ENCODE assay signal across 16 cellular contexts in genomic region chr1:215556996-215557395, GRCh38. TPM values are rescaled to one million over a fixed set of nuclear protein-coding genes. Genes with fewer than 3 reads are reported as not detected.
DNase-seq lines count a peak whose midpoint lies in the region; ATAC-seq, FAIRE-seq and TF ChIP-seq lines count a peak whose summit lies in the region.
"Had no signal": no experiment of that assay in that cellular context is flagged by ENCODE, and none has a peak within 500 bp of the region (broad histone marks: within the 10 kb centered on the region; RNA-seq: fewer than 3 reads in every experiment).

No MANE protein-coding gene starts in this region.

- POLR2A ChIA-PET in HepG2 (lab: Yijun Ruan, JAX): interaction anchor here (2.2 kb wide), 1 partner anchor 11 kb away, joined by 39 read pairs; the partner anchor contains the start of gene KCTD3

- H2AFZ ChIP-seq in HepG2 (ENCODE audit: low read length): peak overlapping the region; percentile 80
- H2AFZ ChIP-seq: GM23248 had no signal

- H3K9me3 ChIP-seq in HepG2 (ENCODE audit: low read length) (peaks cover 10% of the 10 kb centered on the region), right lobe of liver (no peaks in the 10 kb centered on the region), SJCRH30 (replicated peaks) (peaks cover 3% of the 10 kb centered on the region; the same call in 1 of the 2 replicates)

- 47% methylated on average over 2 of the region's 2 CpGs for WGBS in HepG2 (ENCODE audit: low lambda C conversion rate)
- no CpG with 5 or more reads among the region's 2 CpGs for WGBS in right lobe of liver (ENCODE audit: insufficient coverage, low coverage, low lambda C conversion rate, missing lambda C conversion rate)

- H3K9ac ChIP-seq in HepG2 (ENCODE audit: insufficient read depth, low read depth, low read length): peak overlapping the region; percentile 51; the same call in 1 of the 2 replicates
- H3K9ac ChIP-seq: BLaER1 treated with 17β-estradiol and CSF1 and Interleukin-3, amounts not matched to agents 10 nM and 100 nM; GM23248 had no signal

- TF ChIP-seq EP300 in HepG2 (IDR thresholded peaks at IDR 0.05; ENCODE audit: low read depth in 2 of 2, low read length in 2 of 2) (no peak), HepG2 (CRISPR knock-in tag; IDR thresholded peaks at IDR 0.05; ENCODE audit: borderline replicate concordance) (no peak)

- H4K20me1 ChIP-seq in HepG2 (ENCODE audit: insufficient read depth, low read length): no peaks in the 10 kb centered on the region
- H4K20me1 ChIP-seq: BLaER1 treated with 17β-estradiol and CSF1 and Interleukin-3, amounts not matched to agents 10 nM and 100 nM had no signal

- TF ChIP-seq RAD21 in HepG2 (CRISPR knock-in tag; IDR thresholded peaks at IDR 0.05): no peak

- H3K27ac ChIP-seq in HepG2 (ENCODE audit: extremely low read length, insufficient read depth, low read length) (peak overlapping the region; percentile 64), right lobe of liver (no peak overlapping the region), SJCRH30 (peak overlapping the region; percentile 24)
- H3K27ac ChIP-seq: BLaER1 treated with 17β-estradiol and CSF1 and Interleukin-3, amounts not matched to agents 10 nM and 100 nM; GM23248; HL-60 had no signal

- H3K4me1 ChIP-seq in HepG2 (ENCODE audit: insufficient read depth, low read length) (peaks cover 30% of the 10 kb centered on the region), right lobe of liver (no peaks in the 10 kb centered on the region), SJCRH30 (peaks cover 3% of the 10 kb centered on the region; the same call in 1 of the 2 replicates)
- H3K4me1 ChIP-seq: BLaER1 treated with 17β-estradiol and CSF1 and Interleukin-3, amounts not matched to agents 10 nM and 100 nM had no signal

- no peak for TF ChIP-seq POLR2A in HepG2 (IDR thresholded peaks at IDR 0.05; ENCODE audit: insufficient read depth in 1 of 2, low read depth in 2 of 2, low read length in 2 of 2)
- no peak for TF ChIP-seq POLR2A in right lobe of liver (IDR thresholded peaks at IDR 0.05)

- CTCF ChIA-PET in HepG2 (lab: Yijun Ruan, JAX; ENCODE audit: low intra/inter-chr PET ratio, low total read pairs): no interaction called here

- ATAC-seq in HepG2 (peak; percentile 80), right lobe of liver (no peak), left colon (peak; percentile 15)
- ATAC-seq: K562 had no signal

- intact Hi-C loops in HepG2 (cut with micrococcal nuclease; ENCODE audit: unreplicated experiment) (no loop called here), right lobe of liver (cut with DNase I) (no loop called here), left colon (cut with DNase I, micrococcal nuclease) (no loop called here)

- H3K27me3 ChIP-seq in HepG2 (ENCODE audit: control insufficient read depth in 1 of 2, insufficient read depth in 2 of 2, low read length in 2 of 2): no peaks in the 10 kb centered on the region; a peak in 1 of 5 replicates
- H3K27me3 ChIP-seq in right lobe of liver: no peaks in the 10 kb centered on the region
- no peaks in the 10 kb centered on the region for H3K27me3 ChIP-seq in SJCRH30
- H3K27me3 ChIP-seq: BLaER1 treated with 17β-estradiol and CSF1 and Interleukin-3, amounts not matched to agents 10 nM and 100 nM had no signal

- H3K79me2 ChIP-seq in HepG2 (ENCODE audit: insufficient read depth, low read length): no peaks in the 10 kb centered on the region

- in situ Hi-C loops in HepG2 (cut with HindIII; ENCODE audit: extremely low pct_ligation_motif_present, low pct_unique_long_range_greater_than_20kb): no loop called here

- FAIRE-seq in HepG2 (lab: Jason Lieb, UNC): no peak
- FAIRE-seq: GM12891, K562 had no signal

- H3K4me2 ChIP-seq in HepG2 (ENCODE audit: low read depth, low read length): peak overlapping the region; percentile 75
- H3K4me2 ChIP-seq: BLaER1 treated with 17β-estradiol and CSF1 and Interleukin-3, amounts not matched to agents 10 nM and 100 nM had no signal

- no TSS peak for BruUV-seq in HepG2 (replicated peaks; lab: Mats Ljungman, UMichigan)

- H3K36me3 ChIP-seq in HepG2 (replicated peaks in 1 of 2; ENCODE audit: control insufficient read depth in 1 of 2, insufficient read depth in 2 of 2, low read length in 2 of 2) (no peaks in the 10 kb centered on the region), right lobe of liver (no peaks in the 10 kb centered on the region), SJCRH30 (no peaks in the 10 kb centered on the region)
- H3K36me3 ChIP-seq: BLaER1 treated with 17β-estradiol and CSF1 and Interleukin-3, amounts not matched to agents 10 nM and 100 nM had no signal

- H3K4me3 ChIP-seq in HepG2 (replicated peaks in 1 of 3; ENCODE audit: insufficient read depth in 1 of 3, low read depth in 2 of 3, low read length in 3 of 3) (peak overlapping the region in 2 of 3 experiments; percentile 0 to 42; a peak in 4 of 6 replicates), right lobe of liver (no peak overlapping the region), SJCRH30 (0 out of 2 replicates have a peak overlapping the region, but pooled peaks have one; percentile 10)
- H3K4me3 ChIP-seq: BLaER1 treated with 17β-estradiol and CSF1 and Interleukin-3, amounts not matched to agents 10 nM and 100 nM; GM23248; K562 had no signal

- TF ChIP-seq CTCF in HepG2 (CRISPR knock-in tag; IDR thresholded peaks at IDR 0.05) (no peak), right lobe of liver (IDR thresholded peaks at IDR 0.05) (no peak)

- no peak for DNase-seq in HepG2 (ENCODE audit: low spot score)
- no peak for DNase-seq in right lobe of liver
- peak; percentile 65 to 77 for DNase-seq in SJCRH30
- no peak for DNase-seq in left colon
- no peak for DNase-seq in OCI-M2 (lab: John Stamatoyannopoulos, UW; ENCODE audit: unreplicated experiment)
- DNase-seq in DMS153 (lab: John Stamatoyannopoulos, UW): no peak
- DNase-seq in NCI-H128 (lab: John Stamatoyannopoulos, UW; ENCODE audit: unreplicated experiment): no peak
- DNase-seq: 8988T; AML-193; CD4-positive, CD25-positive, alpha-beta regulatory T cell; GM23248; H9 had no signal

TF ChIP-seq in HepG2, 621 proteins besides CTCF, POLR2A, EP300 and RAD21 (continues in another document):
- TF ChIP-seq SALL1 (CRISPR knock-in tag; IDR thresholded peaks at IDR 0.05) (peak; percentile 34; the same call in 1 of the 2 replicates), ZNF451 (CRISPR knock-in tag; IDR thresholded peaks at IDR 0.05) (no peak), MZF1 (CRISPR knock-in tag; IDR thresholded peaks at IDR 0.05; ENCODE audit: borderline replicate concordance) (no peak), TBX2 (CRISPR knock-in tag; IDR thresholded peaks at IDR 0.05; ENCODE audit: borderline replicate concordance) (0 out of 2 replicates have a peak, but pooled peaks have one; percentile 18), SAFB2 (CRISPR knock-in tag; IDR thresholded peaks at IDR 0.05; ENCODE audit: borderline replicate concordance, low read depth) (0 out of 2 replicates have a peak, but pooled peaks have one; percentile 34), WIZ (CRISPR knock-in tag; IDR thresholded peaks at IDR 0.05) (0 out of 2 replicates have a peak, but pooled peaks have one; percentile 43), SPEN (CRISPR knock-in tag; IDR thresholded peaks at IDR 0.05; ENCODE audit: low read depth) (no peak), ZNF275 (CRISPR knock-in tag; IDR thresholded peaks at IDR 0.05; ENCODE audit: borderline replicate concordance) (no peak), KDM3A (CRISPR knock-in tag; IDR thresholded peaks at IDR 0.05; ENCODE audit: low read depth) (no peak), ELF1 (CRISPR knock-in tag; IDR thresholded peaks at IDR 0.05) (no peak), KAT2B (IDR thresholded peaks at IDR 0.05; ENCODE audit: borderline replicate concordance, low read depth, low read length) (no peak), PAF1 (CRISPR knock-in tag; IDR thresholded peaks at IDR 0.05) (no peak), ZNF292 (CRISPR knock-in tag; IDR thresholded peaks at IDR 0.05; ENCODE audit: borderline replicate concordance, low read depth) (0 out of 2 replicates have a peak, but pooled peaks have one; percentile 44), KDM5B (CRISPR knock-in tag; IDR thresholded peaks at IDR 0.05; ENCODE audit: borderline replicate concordance) (peak; percentile 18; the same call in 1 of the 2 replicates)

RNA-seq across cellular contexts. Expression of gene KCTD3, which starts 10.1 kb away (rescaled TPM):
- total RNA-seq in HepG2 (2016; rRNA removed; fragmentation: Illumina TruSeq; extraction: Trizol): 68.1 and 101 TPM in 2 replicates
- total RNA-seq in HepG2 (2016; cell fraction: cytosol; rRNA removed; fragmentation: Illumina TruSeq; extraction: Trizol; ENCODE audit: low read depth): 21.1 and 25.6 TPM in 2 replicates
- 62.7 and 95.7 TPM in 2 replicates for total RNA-seq in HepG2 (2016; cell fraction: insoluble cytoplasmic fraction; rRNA removed; fragmentation: Illumina TruSeq; extraction: Trizol)
- 67.6 and 75.5 TPM in 2 replicates for total RNA-seq in HepG2 (2016; cell fraction: membrane; rRNA removed; fragmentation: Illumina TruSeq; extraction: Trizol)
- 61.8 and 68.8 TPM in 2 replicates for total RNA-seq in HepG2 (2016; cell fraction: nucleus; rRNA removed; fragmentation: Illumina TruSeq; extraction: Trizol)
- polyA plus RNA-seq in HepG2 (2011; rRNA removed): 42.1 and 49.8 TPM in 2 replicates
- polyA plus RNA-seq in HepG2 (2011; cell fraction: cytosol; rRNA removed): 28.9 and 30.6 TPM in 2 replicates
- 39.0 and 39.4 TPM in 2 replicates for polyA plus RNA-seq in HepG2 (2011; cell fraction: nucleus; rRNA removed)
- 26.8 and 35.9 TPM in 2 replicates for polyA plus RNA-seq in HepG2 (2012)
- 9.7 and 10.6 TPM in 2 replicates for polyA plus RNA-seq in HepG2 (2016; cell fraction: cytosol; fragmentation: Illumina TruSeq; extraction: Trizol; ENCODE audit: low read depth)
- polyA plus RNA-seq in HepG2 (2016; cell fraction: insoluble cytoplasmic fraction; fragmentation: Illumina TruSeq; extraction: Trizol; ENCODE audit: low read depth): 81.8 and 89.6 TPM in 2 replicates
- polyA plus RNA-seq in HepG2 (2016; cell fraction: membrane; fragmentation: Illumina TruSeq; extraction: Trizol; ENCODE audit: low read depth): 32.1 and 35.4 TPM in 2 replicates
- polyA plus RNA-seq in HepG2 (2016; cell fraction: nucleus; fragmentation: Illumina TruSeq; extraction: Trizol; ENCODE audit: insufficient read depth, low read depth): 79.5 and 81.4 TPM in 2 replicates
- 59.2 and 101 TPM in 2 replicates for polyA minus RNA-seq in HepG2 (2011; rRNA and poly(A)+ RNA removed; ENCODE audit: low replicate concordance)
- 37.6 and 40.1 TPM in 2 replicates for polyA minus RNA-seq in HepG2 (2011; cell fraction: cytosol; rRNA and poly(A)+ RNA removed)
- 82.1 and 91.3 TPM in 2 replicates for polyA minus RNA-seq in HepG2 (2011; cell fraction: nucleus; rRNA and poly(A)+ RNA removed)
- 10 to 100 TPM; 33.0 to 43.5 (median 39.3) TPM for total RNA-seq in right lobe of liver
- total RNA-seq in SJCRH30 (2014; rRNA removed; shearing (Covaris generic)): 57.6 and 65.6 TPM in 2 replicates
- 10 to 100 TPM; 44.8 to 46.4 TPM for total RNA-seq in left colon

Comparison
In these comparisons a context has a peak if more than half of its experiments do, and no peak if none do; other contexts are left out.
1. ATAC-seq: peak in HepG2 (single experiment) and left colon (single experiment); none in right lobe of liver (0 of 4).
2. H3K27ac ChIP-seq: peak in HepG2 (single experiment) and SJCRH30 (single experiment); none in right lobe of liver (0 of 3).
3. H3K4me3 ChIP-seq: peak in HepG2 (2 of 3) and SJCRH30 (single experiment); none in right lobe of liver (0 of 3).
4. DNase-seq: peak in SJCRH30 (2 of 2); none in HepG2 (single experiment), right lobe of liver (0 of 3), left colon (0 of 2), OCI-M2 (single experiment), DMS153 (single experiment) and NCI-H128 (single experiment).